In the genomic region with DNA sequence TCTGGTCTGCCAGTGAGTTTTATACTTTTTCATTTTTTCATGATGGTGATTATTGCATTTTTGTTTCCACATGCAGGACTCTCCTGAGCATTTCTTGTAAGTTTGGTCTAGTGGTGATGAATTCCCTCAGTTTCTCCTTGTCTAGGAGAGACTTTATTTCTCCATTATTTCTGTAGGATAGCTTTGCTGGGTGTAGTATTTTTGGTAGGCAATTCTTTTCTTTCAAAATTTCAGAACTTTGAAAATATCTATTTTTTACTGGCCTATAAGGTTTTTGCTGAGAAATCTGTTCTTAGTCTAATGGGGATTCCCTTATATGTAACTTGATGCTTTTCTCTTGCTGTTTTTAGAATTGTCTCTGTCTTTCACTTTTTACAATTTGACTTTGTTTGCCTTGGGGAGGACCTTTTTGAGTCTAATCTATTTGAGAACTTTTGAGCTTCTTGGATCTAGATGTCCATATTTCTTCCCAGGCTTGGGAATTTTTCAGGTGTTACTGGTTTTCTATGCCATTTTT, we compare ENCODE assay signal across 22 cellular contexts.
DNase-seq lines count a peak whose midpoint lies in the region; ATAC-seq and TF ChIP-seq lines count a peak whose summit lies in the region.
"Had no signal": no experiment of that assay in that cellular context is flagged by ENCODE, and none has a peak within 500 bp of the region (broad histone marks: within the 10 kb centered on the region; RNA-seq: fewer than 3 reads in every experiment).

No MANE protein-coding gene starts in this region.

- CTCF ChIA-PET in HEK293 (lab: Yijun Ruan, JAX) = no interaction called here

- H3K4me1 Mint-ChIP-seq in neural crest cell = no peaks in the 10 kb centered on the region

- H3K36me3 ChIP-seq in HEK293 (ENCODE audit: control insufficient read depth in 2 of 2, insufficient read depth in 1 of 2, low read length in 2 of 2) (peaks cover 0 to 6% of the 10 kb centered on the region in 2 experiments; a peak in 1 of 3 replicates), adipocyte (ENCODE audit: control insufficient read depth, insufficient read depth, low read length, severe bottlenecking) (peaks cover 26% of the 10 kb centered on the region), mucosa of descending colon (ENCODE audit: low read depth) (no peaks in the 10 kb centered on the region)
- H3K36me3 ChIP-seq: BE2C had no signal

- ATAC-seq in mucosa of descending colon = no peak

- peaks cover 31% of the 10 kb centered on the region for H3K9me3 Mint-ChIP-seq in neural crest cell

- no peak for DNase-seq in adipocyte (ENCODE audit: low read depth)
- no peak for DNase-seq in neural crest cell (ENCODE audit: low read depth, low spot score)
- DNase-seq in mucosa of descending colon = no peak
- DNase-seq in activated CD8-positive, alpha-beta memory T cell treated with anti-CD3 and anti-CD28 coated beads, Interleukin-2, amount 50 U/mL, for 4 hours = no peak
- DNase-seq: 8988T; ACHN; BE2C; C1 segment of cervical spinal cord; CD4-positive, alpha-beta memory T cell; CD4-positive, CD25-positive, alpha-beta regulatory T cell; CD8-positive, alpha-beta memory T cell; COR-L47; DMS 273 treated with DMSO at 0.1 percent for 48 hours; DMS153; DMS53; DMS79; DND-41; EL; GDM1 had no signal

- H3K9ac ChIP-seq in adipocyte (ENCODE audit: low read length) = no peak overlapping the region
- H3K9ac ChIP-seq: BLaER1 had no signal

- intact Hi-C loops in mucosa of descending colon (cut with DNase I, micrococcal nuclease) = no loop called here

- TF ChIP-seq CTCF in HEK293 (tag by site-specific recombination; IDR thresholded peaks at IDR 0.05) = no peak
- TF ChIP-seq CTCF in neural crest cell (conservative IDR thresholded peaks at IDR 0.05) = no peak
- no peak for TF ChIP-seq CTCF in mucosa of descending colon (IDR thresholded peaks at IDR 0.05)

- H3K4me3 ChIP-seq in HEK293 (ENCODE audit: low read depth, low read length) (no peak overlapping the region), adipocyte (ENCODE audit: low read length) (peak overlapping the region; percentile 29), mucosa of descending colon (no peak overlapping the region)
- H3K4me3 ChIP-seq: BLaER1 had no signal

- H3K27ac Mint-ChIP-seq in neural crest cell (ENCODE audit: unreplicated experiment) = peak overlapping the region; percentile 16
- H3K27ac Mint-ChIP-seq: CD14-positive monocyte; CD4-positive, CD25-positive, alpha-beta regulatory T cell; CD8-positive, alpha-beta memory T cell had no signal

- no peak overlapping the region for H3K4me3 Mint-ChIP-seq in neural crest cell
- H3K4me3 Mint-ChIP-seq: CD14-positive monocyte; CD4-positive, alpha-beta memory T cell; CD4-positive, CD25-positive, alpha-beta regulatory T cell; CD8-positive, alpha-beta memory T cell had no signal

- POLR2A ChIA-PET in HEK293 (lab: Yijun Ruan, JAX) = no interaction called here

- no peaks in the 10 kb centered on the region for H3K27me3 Mint-ChIP-seq in neural crest cell (ENCODE audit: low read depth)
- H3K27me3 Mint-ChIP-seq: CD4-positive, alpha-beta memory T cell; CD4-positive, CD25-positive, alpha-beta regulatory T cell; CD8-positive, alpha-beta memory T cell had no signal

- H3K27me3 ChIP-seq in adipocyte (replicated peaks; ENCODE audit: control insufficient read depth, insufficient read depth, low read length) = no peaks in the 10 kb centered on the region
- H3K27me3 ChIP-seq: BE2C, BLaER1 had no signal

- H3K4me1 ChIP-seq in HEK293 (ENCODE audit: control insufficient read depth, insufficient read depth, low read length) (no peaks in the 10 kb centered on the region), adipocyte (ENCODE audit: control insufficient read depth, insufficient read depth, low read length) (no peaks in the 10 kb centered on the region), mucosa of descending colon (ENCODE audit: low read depth) (no peaks in the 10 kb centered on the region)
- H3K4me1 ChIP-seq: BE2C had no signal

- no peaks in the 10 kb centered on the region for H3K9me3 ChIP-seq in HEK293 (ENCODE audit: control insufficient read depth, insufficient read depth, low read depth, low read length)
- peaks cover 18% of the 10 kb centered on the region for H3K9me3 ChIP-seq in adipocyte (ENCODE audit: control insufficient read depth, low read length)
- H3K9me3 ChIP-seq in mucosa of descending colon = peaks cover 14% of the 10 kb centered on the region
- H3K9me3 ChIP-seq: BE2C had no signal

- no peak overlapping the region for H3K27ac ChIP-seq in HEK293 (ENCODE audit: extremely low read depth, low read depth, low read length)
- H3K27ac ChIP-seq: BLaER1 had no signal

- H3K36me3 Mint-ChIP-seq in neural crest cell (ENCODE audit: low read depth) = peaks cover 56% of the 10 kb centered on the region

TF ChIP-seq in HEK293, 187 proteins besides CTCF, POLR2A, EP300 and RAD21:
- TF ChIP-seq SETDB1 (IDR thresholded peaks at IDR 0.05; ENCODE audit: insufficient read length, low read length) (peak; percentile 96), ZNF791 (tag by site-specific recombination; IDR thresholded peaks at IDR 0.05) (peak; percentile 93), ZNF629 (tag by site-specific recombination; IDR thresholded peaks at IDR 0.05) (no peak)
